Comparison of ENCODE assay signal across 8 cellular contexts in genomic region chr14:77097689-77098469, GRCh38. TPM values are rescaled to one million over a fixed set of nuclear protein-coding genes. Genes with fewer than 3 reads are reported as not detected.
DNase-seq lines count a peak whose midpoint lies in the region; ATAC-seq and TF ChIP-seq lines count a peak whose summit lies in the region.

TSS of gene CIPC (plus strand) at chr14:77098258. CDS start at chr14:77105709, 7,451 bp downstream.

- no peaks in the 10 kb centered on the region for H3K36me3 ChIP-seq in kidney epithelial cell (ENCODE audit: control insufficient read depth, insufficient read depth, low read length)

- H3K4me3 ChIP-seq in choroid plexus epithelial cell (ENCODE audit: low read depth, low read length): peak within 1 kb of the TSS; percentile 95
- H3K4me3 ChIP-seq in kidney epithelial cell (ENCODE audit: low read depth, low read length): peak within 1 kb of the TSS; percentile 95

- TF ChIP-seq CTCF in choroid plexus epithelial cell (conservative IDR thresholded peaks at IDR 0.05; ENCODE audit: low read depth, low read length) (no peak), kidney epithelial cell (IDR thresholded peaks at IDR 0.05; ENCODE audit: insufficient read depth, low read length, poor library complexity, severe bottlenecking) (no peak)

- POLR2A ChIA-PET in activated CD4-positive, alpha-beta T cell treated with anti-CD3 and anti-CD28 coated beads for 36 hours (lab: Charles Lee): interaction anchor here (0.6 to 1.2 kb wide), 2 partner anchors 26 to 136 kb away, joined by 4 to 5 read pairs; no protein-coding TSS in a partner anchor

- H3K4me3 Mint-ChIP-seq in activated CD4-positive, alpha-beta T cell treated with anti-CD3 and anti-CD28 coated beads for 36 hours: peak within 1 kb of the TSS; percentile 87

- ATAC-seq in HG03442 (IDR thresholded peaks at IDR 0.05; ENCODE audit: unreplicated experiment): peak; percentile 78
- peak; percentile 91 for ATAC-seq in activated CD4-positive, alpha-beta T cell treated with anti-CD3 and anti-CD28 coated beads for 36 hours

- peaks cover 40% of the 10 kb centered on the region for H3K4me1 Mint-ChIP-seq in activated CD4-positive, alpha-beta T cell treated with anti-CD3 and anti-CD28 coated beads for 36 hours

- CTCF ChIA-PET in activated CD4-positive, alpha-beta T cell treated with anti-CD3 and anti-CD28 coated beads for 36 hours (lab: Charles Lee): interaction anchor here (0.5 to 5.5 kb wide), 17 partner anchors 12 to 387 kb away, joined by 3 to 97 read pairs (median 6); no protein-coding TSS in a partner anchor

- peak within 1 kb of the TSS; percentile 99 for H3K27ac Mint-ChIP-seq in activated CD4-positive, alpha-beta T cell treated with anti-CD3 and anti-CD28 coated beads for 36 hours

- H3K9me3 Mint-ChIP-seq in activated CD4-positive, alpha-beta T cell treated with anti-CD3 and anti-CD28 coated beads for 36 hours (ENCODE audit: low read depth): no peaks in the 10 kb centered on the region

- intact Hi-C loops in activated CD4-positive, alpha-beta T cell treated with anti-CD3 and anti-CD28 coated beads for 36 hours (cut with DNase I, micrococcal nuclease): loop anchor here (1.0 to 10.0 kb wide), 21 partner anchors 22 to 1113 kb away; partner anchors contain the start of genes AHSA1 (in 2 of the 2), GSTZ1 (in 2 of the 2), IRF2BPL (in 2 of the 2) and ADCK1 (in 1 of the 2)

- H3K27me3 Mint-ChIP-seq in activated CD4-positive, alpha-beta T cell treated with anti-CD3 and anti-CD28 coated beads for 36 hours: no peaks in the 10 kb centered on the region

- no peaks in the 10 kb centered on the region for H3K27me3 ChIP-seq in kidney epithelial cell (ENCODE audit: control insufficient read depth, insufficient read depth, low read length)

- DNase-seq in Ammon's horn (ENCODE audit: low spot score) (peak; percentile 100), GM19238 (ENCODE audit: insufficient read length, low spot score) (peak; percentile 93), NCI-H524 (lab: John Stamatoyannopoulos, UW) (peak; percentile 100), choroid plexus epithelial cell (ENCODE audit: low read depth) (peak; percentile 99), kidney epithelial cell (ENCODE audit: low read depth) (peak; percentile 81)
- peak; percentile 100 for DNase-seq in activated CD4-positive, alpha-beta T cell treated with anti-CD3 and anti-CD28 coated beads for 36 hours
- DNase-seq in stimulated activated CD4-positive, alpha-beta T cell treated with anti-CD3 and anti-CD28 coated beads, Interleukin-15, amount 100 ng/mL, for 48 hours (ENCODE audit: low read depth in 2 of 2): peak; percentile 99 to 100

- peaks cover 5% of the 10 kb centered on the region for H3K36me3 Mint-ChIP-seq in activated CD4-positive, alpha-beta T cell treated with anti-CD3 and anti-CD28 coated beads for 36 hours (ENCODE audit: low read depth)

RNA-seq across cellular contexts. Expression of gene CIPC, which starts in this region (rescaled TPM):
- total RNA-seq in activated CD4-positive, alpha-beta T cell treated with anti-CD3 and anti-CD28 coated beads for 36 hours: 1 to 10 TPM; 8.6 to 10.0 TPM
- total RNA-seq in kidney epithelial cell: 13.6 and 15.9 TPM in 2 replicates

Comparison
In these comparisons a context has a peak if more than half of its experiments do, and no peak if none do; other contexts are left out.
1. Peak in every context shown above with its lines: DNase-seq, ATAC-seq and H3K4me3 ChIP-seq.